Comparison of ENCODE assay signal across 30 cellular contexts in the genomic region with DNA sequence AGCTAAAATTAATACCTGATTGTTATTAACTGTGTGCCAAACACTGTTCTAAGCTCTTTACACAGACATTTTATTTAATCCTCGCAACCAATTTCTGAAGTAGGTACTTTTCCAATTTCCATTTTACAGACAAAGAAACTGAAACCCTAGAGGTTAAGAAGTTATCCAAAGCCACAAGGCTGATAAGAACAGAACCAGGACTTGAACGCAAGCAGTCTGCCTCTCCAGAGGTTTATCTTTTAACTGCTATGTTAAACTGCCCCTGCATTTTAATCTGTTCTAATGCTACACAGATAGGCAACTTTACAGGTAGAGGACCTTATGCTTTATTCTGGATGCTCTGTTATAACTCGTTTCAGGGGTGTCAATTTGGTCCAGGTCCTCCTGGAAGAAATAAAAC.
"Had no signal": no experiment of that assay in that cellular context is flagged by ENCODE, and none has a peak within 500 bp of the region (broad histone marks: within the 10 kb centered on the region; RNA-seq: fewer than 3 reads in every experiment).

No MANE protein-coding gene starts in this region.

- H3K27me3 ChIP-seq: adrenal gland, body of pancreas, esophagus squamous epithelium, gastroesophageal sphincter had no signal

- H3K9me3 ChIP-seq: adrenal gland, body of pancreas, esophagus squamous epithelium, gastroesophageal sphincter had no signal

- H3K27ac ChIP-seq: adrenal gland, body of pancreas, esophagus squamous epithelium, gastroesophageal sphincter had no signal

- FAIRE-seq: colon had no signal

- H3K36me3 ChIP-seq: adrenal gland, esophagus squamous epithelium, gastroesophageal sphincter had no signal

- ATAC-seq: activated CD4-positive, alpha-beta T cell treated with anti-CD3 and anti-CD28 coated beads for 36 hours; activated CD8-positive, alpha-beta memory T cell treated with anti-CD3 and anti-CD28 coated beads, Interleukin-2, amount 10 ng/mL, durations not matched to agents 7 days and 5 days; activated CD8-positive, alpha-beta T cell treated with anti-CD3 and anti-CD28 coated beads, Interleukin-2, amount 10 ng/mL, durations not matched to agents 7 days and 5 days; activated naive CD8-positive, alpha-beta T cell treated with anti-CD3 and anti-CD28 coated beads, Interleukin-2, amount 50 U/mL, for 24 hours; body of pancreas; effector memory CD8-positive, alpha-beta T cell; gastroesophageal sphincter; T-helper 17 cell had no signal

- H3K4me3 ChIP-seq: adrenal gland, body of pancreas, esophagus squamous epithelium, gastroesophageal sphincter had no signal

- H3K4me1 ChIP-seq: adrenal gland, gastroesophageal sphincter had no signal

- DNase-seq: activated CD4-positive, alpha-beta memory T cell treated with anti-CD3 and anti-CD28 coated beads for 36 hours; activated CD4-positive, alpha-beta T cell treated with anti-CD3 and anti-CD28 coated beads for 36 hours; activated CD4-positive, alpha-beta T cell treated with anti-CD3 and anti-CD28 coated beads, Interleukin-2, amount 10 ng/mL, durations not matched to agents 24 days and 14 days; activated CD4-positive, CD25-positive, alpha-beta regulatory T cell; activated CD4-positive, CD25-positive, alpha-beta regulatory T cell treated with anti-CD3 and anti-CD28 coated beads, Interleukin-2, amount 50 U/mL, for 72 hours; activated CD8-positive, alpha-beta memory T cell treated with anti-CD3 and anti-CD28 coated beads, Interleukin-2, amount 10 ng/mL, durations not matched to agents 7 days and 5 days; activated CD8-positive, alpha-beta memory T cell treated with anti-CD3 and anti-CD28 coated beads, Interleukin-2, amount 50 U/mL, for 4 hours; activated CD8-positive, alpha-beta T cell treated with anti-CD3 and anti-CD28 coated beads, Interleukin-2, amount 10 ng/mL, durations not matched to agents 7 days and 5 days; activated effector memory CD4-positive, alpha-beta T cell treated with anti-CD3 and anti-CD28 coated beads, Interleukin-2, amount 50 U/mL, for 16 hours; activated naive CD4-positive, alpha-beta T cell treated with anti-CD3 and anti-CD28 coated beads for 36 hours; activated naive CD8-positive, alpha-beta T cell treated with anti-CD3 and anti-CD28 coated beads for 36 hours; activated naive CD8-positive, alpha-beta T cell treated with anti-CD3 and anti-CD28 coated beads, Interleukin-2, amount 50 U/mL, for 24 hours; activated T-cell treated with anti-CD3 and anti-CD28 coated beads, Interleukin-2, amount 50 U/mL, for 1 hour; activated T-cell treated with anti-CD3 and anti-CD28 coated beads, Interleukin-2, amount 50 U/mL, for 48 hours; adrenal gland; amygdala; aorta; body of pancreas; caudate nucleus; cortex of kidney; dermis blood vessel endothelial cell; effector CD4-positive, alpha-beta T cell; effector memory CD8-positive, alpha-beta T cell; esophagus squamous epithelium; foreskin melanocyte; hippocampal formation; T-helper 17 cell; T1000 had no signal
